ENCODE assay signal across 32 cellular contexts in genomic region chr3:7263347-7264195, GRCh38.
"Had no signal": no experiment of that assay in that cellular context is flagged by ENCODE, and none has a peak within 500 bp of the region (broad histone marks: within the 10 kb centered on the region; RNA-seq: fewer than 3 reads in every experiment).

No MANE protein-coding gene starts in this region.

- H3K27ac ChIP-seq: adrenal gland, body of pancreas, breast epithelium, VCaP had no signal

- H3K27ac Mint-ChIP-seq: activated B cell treated with CpG ODN at 0.5 μM for 24 hours; activated CD4-positive, alpha-beta memory T cell treated with anti-CD3 and anti-CD28 coated beads for 36 hours; activated CD8-positive, alpha-beta memory T cell treated with anti-CD3 and anti-CD28 coated beads, Interleukin-2, amount 10 ng/mL, durations not matched to agents 7 days and 5 days; activated naive CD8-positive, alpha-beta T cell treated with anti-CD3 and anti-CD28 coated beads, Interleukin-2, amount 10 ng/mL, durations not matched to agents 7 days and 5 days; IgD-negative memory B cell had no signal

- ATAC-seq: activated CD8-positive, alpha-beta memory T cell treated with anti-CD3 and anti-CD28 coated beads, Interleukin-2, amount 10 ng/mL, durations not matched to agents 7 days and 5 days; body of pancreas; Panc1 had no signal

- H3K4me1 ChIP-seq: body of pancreas, breast epithelium had no signal

- H3K9me3 ChIP-seq: adrenal gland, body of pancreas had no signal

- H3K36me3 Mint-ChIP-seq: activated CD4-positive, alpha-beta memory T cell treated with anti-CD3 and anti-CD28 coated beads for 36 hours; activated CD8-positive, alpha-beta memory T cell treated with anti-CD3 and anti-CD28 coated beads, Interleukin-2, amount 10 ng/mL, durations not matched to agents 7 days and 5 days; activated naive CD8-positive, alpha-beta T cell treated with anti-CD3 and anti-CD28 coated beads, Interleukin-2, amount 10 ng/mL, durations not matched to agents 7 days and 5 days; IgD-negative memory B cell had no signal

- DNase-seq: activated B cell treated with CpG ODN at 0.5 μM for 24 hours; activated CD4-positive, alpha-beta memory T cell treated with anti-CD3 and anti-CD28 coated beads for 36 hours; activated CD4-positive, alpha-beta T cell treated with anti-CD3 and anti-CD28 coated beads for 4 hours; activated CD4-positive, alpha-beta T cell treated with anti-CD3 and anti-CD28 coated beads, Interleukin-2, amount 50 U/mL, for 1 hour; activated CD4-positive, CD25-positive, alpha-beta regulatory T cell treated with anti-CD3 and anti-CD28 coated beads, Interleukin-2, amount 50 U/mL, for 72 hours; activated CD8-positive, alpha-beta memory T cell treated with anti-CD3 and anti-CD28 coated beads for 24 hours; activated CD8-positive, alpha-beta memory T cell treated with anti-CD3 and anti-CD28 coated beads, Interleukin-2, amount 10 ng/mL, durations not matched to agents 7 days and 5 days; activated CD8-positive, alpha-beta memory T cell treated with anti-CD3 and anti-CD28 coated beads, Interleukin-2, amount 50 U/mL, for 48 hours; activated effector memory CD4-positive, alpha-beta T cell treated with anti-CD3 and anti-CD28 coated beads, Interleukin-2, amount 50 U/mL, for 16 hours; activated naive CD4-positive, alpha-beta T cell; activated naive CD4-positive, alpha-beta T cell treated with anti-CD3 and anti-CD28 coated beads, Interleukin-2, amount 50 U/mL, for 16 hours; activated naive CD8-positive, alpha-beta T cell treated with anti-CD3 and anti-CD28 coated beads, Interleukin-2, amount 10 ng/mL, durations not matched to agents 7 days and 5 days; activated T-cell treated with anti-CD3 and anti-CD28 coated beads, Interleukin-2, amount 50 U/mL, for 48 hours; adrenal gland; body of pancreas; Karpas-422; KBM-7; NCI-H1105; NCI-H1436; NCI-H1694; NCI-H1930; NCI-H2081 treated with DMSO at 0.1 percent for 48 hours; NCI-H226; NCI-H524 treated with DMSO at 0.1 percent for 48 hours; SW 1271; T-helper 1 cell; T-helper 2 cell; T-helper 9 cell had no signal

- H3K4me3 ChIP-seq: adrenal gland, body of pancreas, breast epithelium had no signal

- H3K27me3 ChIP-seq: adrenal gland, body of pancreas, breast epithelium had no signal

- H3K9me3 Mint-ChIP-seq: activated CD4-positive, alpha-beta memory T cell treated with anti-CD3 and anti-CD28 coated beads for 36 hours; activated naive CD8-positive, alpha-beta T cell treated with anti-CD3 and anti-CD28 coated beads, Interleukin-2, amount 10 ng/mL, durations not matched to agents 7 days and 5 days had no signal

- H3K27me3 Mint-ChIP-seq: activated B cell treated with CpG ODN at 0.5 μM for 24 hours; activated CD4-positive, alpha-beta memory T cell treated with anti-CD3 and anti-CD28 coated beads for 36 hours; activated CD8-positive, alpha-beta memory T cell treated with anti-CD3 and anti-CD28 coated beads, Interleukin-2, amount 10 ng/mL, durations not matched to agents 7 days and 5 days; activated naive CD8-positive, alpha-beta T cell treated with anti-CD3 and anti-CD28 coated beads, Interleukin-2, amount 10 ng/mL, durations not matched to agents 7 days and 5 days; IgD-negative memory B cell had no signal

- H3K36me3 ChIP-seq: adrenal gland, breast epithelium had no signal

- H3K4me3 Mint-ChIP-seq: activated B cell treated with CpG ODN at 0.5 μM for 24 hours; activated CD4-positive, alpha-beta memory T cell treated with anti-CD3 and anti-CD28 coated beads for 36 hours; activated CD8-positive, alpha-beta memory T cell treated with anti-CD3 and anti-CD28 coated beads, Interleukin-2, amount 10 ng/mL, durations not matched to agents 7 days and 5 days; activated naive CD8-positive, alpha-beta T cell treated with anti-CD3 and anti-CD28 coated beads, Interleukin-2, amount 10 ng/mL, durations not matched to agents 7 days and 5 days; IgD-negative memory B cell had no signal

- H3K4me1 Mint-ChIP-seq: activated B cell treated with CpG ODN at 0.5 μM for 24 hours; activated CD8-positive, alpha-beta memory T cell treated with anti-CD3 and anti-CD28 coated beads, Interleukin-2, amount 10 ng/mL, durations not matched to agents 7 days and 5 days; activated naive CD8-positive, alpha-beta T cell treated with anti-CD3 and anti-CD28 coated beads, Interleukin-2, amount 10 ng/mL, durations not matched to agents 7 days and 5 days; IgD-negative memory B cell had no signal
